In the genomic region with DNA sequence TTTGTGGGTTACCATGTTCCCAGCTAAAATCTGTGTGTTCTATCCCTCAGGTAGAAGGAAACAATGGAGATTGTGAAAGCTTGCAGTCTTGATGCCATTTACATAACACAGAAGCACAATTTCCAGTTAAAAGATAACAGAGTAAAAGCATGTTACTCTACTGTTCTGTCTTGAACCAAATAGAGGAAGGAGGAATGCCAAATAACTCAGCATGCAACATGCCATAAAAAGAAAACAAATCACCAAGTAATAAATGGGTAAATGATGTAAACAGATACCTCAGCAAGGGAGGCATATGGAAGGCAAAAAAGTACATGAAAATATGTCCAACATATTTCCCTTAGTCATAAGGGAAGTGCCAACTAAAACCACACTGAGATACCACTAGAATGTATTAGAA, we compare ENCODE assay signal across 24 cellular contexts.
"Had no signal": no experiment of that assay in that cellular context is flagged by ENCODE, and none has a peak within 500 bp of the region (broad histone marks: within the 10 kb centered on the region; RNA-seq: fewer than 3 reads in every experiment).

No MANE protein-coding gene starts in this region.

- DNase-seq: colonic mucosa; cortex of kidney; effector CD8-positive, alpha-beta T cell; effector memory CD8-positive, alpha-beta T cell; endodermal cell; heart left ventricle; hippocampal formation; left cardiac atrium; left lung; left ventricle myocardium superior; lower lobe of right lung; mesendoderm; midbrain; naive thymus-derived CD4-positive, alpha-beta T cell had no signal

- FAIRE-seq: endometrium, endothelial cell of umbilical vein, frontal cortex, islet of Langerhans, keratinocyte had no signal

- H3K36me3 ChIP-seq: colonic mucosa, esophagus muscularis mucosa, gastroesophageal sphincter, heart left ventricle, left lung, lower lobe of right lung had no signal

- ATAC-seq: effector memory CD8-positive, alpha-beta T cell; foreskin keratinocyte; gastroesophageal sphincter; heart left ventricle; left cardiac atrium; left lung; left ventricle myocardium superior; lower lobe of right lung; naive thymus-derived CD4-positive, alpha-beta T cell had no signal

- H3K27me3 ChIP-seq: colonic mucosa, esophagus muscularis mucosa, foreskin keratinocyte, gastroesophageal sphincter, heart left ventricle, left lung had no signal

- H3K4me1 ChIP-seq: colonic mucosa, esophagus muscularis mucosa, foreskin keratinocyte, gastroesophageal sphincter, heart left ventricle, left lung, lower lobe of right lung had no signal

- H3K4me3 ChIP-seq: colonic mucosa, esophagus muscularis mucosa, gastroesophageal sphincter, heart left ventricle, left lung, lower lobe of right lung had no signal

- H3K4me3 Mint-ChIP-seq: dendritic cell treated with granulocyte-macrophage colony-stimulating factor and Interleukin-4, amounts not matched to agents 40 ng/mL and 50 ng/mL, for 4 days; effector memory CD8-positive, alpha-beta T cell; endodermal cell; memory B cell; naive thymus-derived CD4-positive, alpha-beta T cell had no signal

- H3K27ac Mint-ChIP-seq: dendritic cell treated with granulocyte-macrophage colony-stimulating factor and Interleukin-4, amounts not matched to agents 40 ng/mL and 50 ng/mL, for 4 days; effector memory CD8-positive, alpha-beta T cell; endodermal cell; memory B cell; naive thymus-derived CD4-positive, alpha-beta T cell had no signal

- H3K9me3 ChIP-seq: colonic mucosa, gastroesophageal sphincter, lower lobe of right lung had no signal

- H3K9me3 Mint-ChIP-seq: dendritic cell treated with granulocyte-macrophage colony-stimulating factor and Interleukin-4, amounts not matched to agents 40 ng/mL and 50 ng/mL, for 4 days; endodermal cell had no signal

- H3K4me1 Mint-ChIP-seq: endodermal cell; memory B cell; naive thymus-derived CD4-positive, alpha-beta T cell had no signal

- H3K27me3 Mint-ChIP-seq: dendritic cell treated with granulocyte-macrophage colony-stimulating factor and Interleukin-4, amounts not matched to agents 40 ng/mL and 50 ng/mL, for 4 days; effector memory CD8-positive, alpha-beta T cell; naive thymus-derived CD4-positive, alpha-beta T cell had no signal

- H3K36me3 Mint-ChIP-seq: memory B cell; naive thymus-derived CD4-positive, alpha-beta T cell had no signal

- H3K27ac ChIP-seq: colonic mucosa, esophagus muscularis mucosa, foreskin keratinocyte, gastroesophageal sphincter, heart left ventricle, left lung, lower lobe of right lung had no signal
